23 cellular contexts compared by ENCODE assay signal in the genomic region with DNA sequence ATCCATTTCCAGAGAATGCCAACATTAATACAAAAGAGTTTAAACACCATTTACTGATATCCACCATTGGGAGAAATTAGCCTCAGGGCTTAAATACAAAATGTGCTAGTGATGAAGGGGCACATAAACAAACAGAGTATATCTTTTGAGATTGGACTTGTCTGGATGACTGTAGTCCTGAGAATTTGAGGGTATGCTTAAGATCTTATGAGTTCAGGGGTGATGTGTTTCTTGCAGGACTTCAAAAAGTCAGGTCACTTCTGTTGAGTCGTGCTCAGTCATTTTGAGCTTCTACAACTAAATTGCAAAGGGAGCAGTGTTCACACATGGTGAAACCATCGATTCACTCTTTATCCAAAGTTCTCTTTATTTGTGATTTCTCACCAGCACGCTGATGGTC.
"Had no signal": no experiment of that assay in that cellular context is flagged by ENCODE, and none has a peak within 500 bp of the region (broad histone marks: within the 10 kb centered on the region; RNA-seq: fewer than 3 reads in every experiment).

No MANE protein-coding gene starts in this region.

- FAIRE-seq: endothelial cell of umbilical vein, frontal cortex, pancreas, TTC549 had no signal

- H3K4me3 Mint-ChIP-seq: activated B cell treated with CpG ODN at 0.5 μM for 24 hours; activated naive CD8-positive, alpha-beta T cell; activated T-cell treated with anti-CD3 and anti-CD28 coated beads, Interleukin-2, amount 50 U/mL, for 72 hours; brain; mesothelial cell of epicardium; neural crest cell had no signal

- H3K27me3 Mint-ChIP-seq: activated B cell treated with CpG ODN at 0.5 μM for 24 hours had no signal

- DNase-seq: activated B cell treated with CpG ODN at 0.5 μM for 24 hours; activated CD4-positive, alpha-beta T cell treated with anti-CD3 and anti-CD28 coated beads for 48 hours; activated CD8-positive, alpha-beta memory T cell treated with anti-CD3 and anti-CD28 coated beads, Interleukin-2, amount 50 U/mL, for 48 hours; activated gamma-delta T cell treated with Interleukin-2 at 50 U/mL for 16 hours; activated T-cell treated with anti-CD3 and anti-CD28 coated beads, Interleukin-2, amount 50 U/mL, for 72 hours; amygdala; effector CD8-positive, alpha-beta T cell; esophagus squamous epithelium; heart right ventricle; left cardiac atrium; lower lobe of right lung; pancreas; retina; stimulated activated naive CD8-positive, alpha-beta T cell treated with anti-CD3 and anti-CD28 coated beads, Interleukin-15, Interleukin-2, amounts not matched to agents 100 U/mL and 50 U/mL, for 24 hours; trophoblast cell had no signal

- H3K9me3 ChIP-seq: lower lobe of right lung, pancreas had no signal

- H3K27me3 ChIP-seq: esophagus squamous epithelium, heart right ventricle, pancreas had no signal

- H3K27ac ChIP-seq: esophagus squamous epithelium, heart right ventricle, lower lobe of right lung, pancreas, skin epidermis had no signal

- H3K27ac Mint-ChIP-seq: activated B cell treated with CpG ODN at 0.5 μM for 24 hours; activated naive CD8-positive, alpha-beta T cell; activated T-cell treated with anti-CD3 and anti-CD28 coated beads, Interleukin-2, amount 50 U/mL, for 72 hours; brain; mesothelial cell of epicardium had no signal

- H3K4me3 ChIP-seq: esophagus squamous epithelium, heart right ventricle, lower lobe of right lung, pancreas, skin epidermis had no signal

- H3K9me3 Mint-ChIP-seq: activated T-cell treated with anti-CD3 and anti-CD28 coated beads, Interleukin-2, amount 50 U/mL, for 72 hours; neural crest cell had no signal

- H3K36me3 ChIP-seq: esophagus squamous epithelium, heart right ventricle, lower lobe of right lung, pancreas had no signal

- H3K4me1 ChIP-seq: heart right ventricle, lower lobe of right lung, pancreas had no signal

- H3K4me1 Mint-ChIP-seq: activated B cell treated with CpG ODN at 0.5 μM for 24 hours, neural crest cell had no signal

- H3K36me3 Mint-ChIP-seq: activated naive CD8-positive, alpha-beta T cell; brain; mesothelial cell of epicardium had no signal
